ENCODE assay signal across 19 cellular contexts in the genomic region with DNA sequence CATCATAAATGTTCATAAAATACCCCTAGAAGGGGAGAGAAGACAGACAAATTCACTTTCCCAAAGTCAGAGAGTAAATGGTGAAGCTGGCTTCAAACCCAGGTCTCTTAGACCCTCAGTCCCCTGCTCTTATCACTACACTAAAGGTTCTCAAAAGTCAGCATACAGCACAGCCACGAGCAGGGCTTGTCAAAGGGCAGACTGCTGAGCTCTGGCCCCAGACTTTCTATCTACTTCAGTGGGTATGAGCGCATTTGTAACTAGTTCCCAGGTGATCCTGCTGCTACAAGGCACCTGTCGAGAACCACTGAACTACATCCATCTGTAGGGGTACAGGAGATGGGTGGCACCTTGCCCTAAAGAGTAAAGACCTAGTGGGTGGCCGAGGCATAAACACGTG.
DNase-seq lines count a peak whose midpoint lies in the region; ATAC-seq and TF ChIP-seq lines count a peak whose summit lies in the region.
"Had no signal": no experiment of that assay in that cellular context is flagged by ENCODE, and none has a peak within 500 bp of the region (broad histone marks: within the 10 kb centered on the region; RNA-seq: fewer than 3 reads in every experiment).

No MANE protein-coding gene starts in this region.

- H3K9me3 ChIP-seq in heart left ventricle (no peaks in the 10 kb centered on the region), aorta (ENCODE audit: control insufficient read depth, low read length) (no peaks in the 10 kb centered on the region), Caco-2 (no peaks in the 10 kb centered on the region)
- H3K9me3 ChIP-seq: BLaER1 treated with 17β-estradiol and CSF1 and Interleukin-3, amounts not matched to agents 10 nM and 100 nM; right lobe of liver; SJSA1 had no signal

- POLR2A ChIA-PET in RWPE1 (lab: Yijun Ruan, JAX; ENCODE audit: low non-redundant PET), result no interaction called here
- POLR2A ChIA-PET in Caco-2 (lab: Charles Lee), result no interaction called here

- H3K4me1 Mint-ChIP-seq in Caco-2 (ENCODE audit: low read depth, unreplicated experiment), result peaks cover 44% of the 10 kb centered on the region

- H3K27me3 Mint-ChIP-seq in Caco-2 (ENCODE audit: insufficient read depth, unreplicated experiment), result no peaks in the 10 kb centered on the region

- no peak for TF ChIP-seq CTCF in heart left ventricle (IDR thresholded peaks at IDR 0.05)
- TF ChIP-seq CTCF in RWPE1 (conservative IDR thresholded peaks at IDR 0.05; ENCODE audit: low read depth), result no peak
- TF ChIP-seq CTCF in Caco-2 (IDR thresholded peaks at IDR 0.05; ENCODE audit: insufficient read depth in 1 of 2, low read depth in 1 of 2, low read length in 1 of 2, severe bottlenecking in 1 of 2, unreplicated experiment in 1 of 2), result no peak

- H3K4me3 ChIP-seq in heart left ventricle (no peak overlapping the region), rectal smooth muscle tissue (ENCODE audit: low read length) (no peak overlapping the region), aorta (ENCODE audit: low read length in 2 of 2) (no peak overlapping the region), Caco-2 (ENCODE audit: low read depth, low read length) (no peak overlapping the region)
- H3K4me3 ChIP-seq: BLaER1 treated with 17β-estradiol and CSF1 and Interleukin-3, amounts not matched to agents 10 nM and 100 nM; neural progenitor cell; right lobe of liver; SJSA1 had no signal

- DNase-seq in heart left ventricle (peak in 1 of 5 donors; percentile 51), Right ventricle myocardium superior (no peak), left lobe of liver (ENCODE audit: low spot score) (no peak), aorta (no peak), cortex of kidney (lab: John Stamatoyannopoulos, UW) (no peak), RWPE1 (ENCODE audit: low spot score) (no peak), Caco-2 (no peak)
- DNase-seq: DMS 273 treated with DMSO at 0.1 percent for 48 hours, foreskin melanocyte, NCI-H1048, NCI-H2081, NCI-H524 treated with DMSO at 0.1 percent for 48 hours, right lobe of liver had no signal

- no peak overlapping the region for H3K4me3 Mint-ChIP-seq in Caco-2 (ENCODE audit: unreplicated experiment)
- H3K4me3 Mint-ChIP-seq: neural progenitor cell; T-helper 2 cell treated with Interferon-gamma antibody and Interleukin-4, amounts not matched to agents 5 μg/mL and 100 μg/mL, for 36 hours had no signal

- H3K27ac Mint-ChIP-seq in Caco-2 (ENCODE audit: unreplicated experiment), result no peak overlapping the region
- H3K27ac Mint-ChIP-seq: neural progenitor cell; T-helper 2 cell treated with Interferon-gamma antibody and Interleukin-4, amounts not matched to agents 5 μg/mL and 100 μg/mL, for 36 hours had no signal

- H3K27me3 ChIP-seq in heart left ventricle (no peaks in the 10 kb centered on the region), rectal smooth muscle tissue (ENCODE audit: control insufficient read depth, insufficient read depth, low read length) (no peaks in the 10 kb centered on the region), aorta (ENCODE audit: control insufficient read depth in 1 of 2, insufficient read depth in 2 of 2, low read length in 1 of 2) (no peaks in the 10 kb centered on the region), Caco-2 (replicated peaks; ENCODE audit: control insufficient read depth, insufficient read depth, low read length) (no peaks in the 10 kb centered on the region)
- H3K27me3 ChIP-seq: BLaER1 treated with 17β-estradiol and CSF1 and Interleukin-3, amounts not matched to agents 10 nM and 100 nM; neural progenitor cell; right lobe of liver; SJSA1 had no signal

- CTCF ChIA-PET in RWPE1 (lab: Yijun Ruan, JAX) (interaction anchor here (1.4 kb wide), 1 partner anchor 23 kb away, joined by 4 read pairs; no protein-coding TSS in a partner anchor), Caco-2 (lab: Charles Lee) (no interaction called here)

- no peaks in the 10 kb centered on the region for H3K36me3 ChIP-seq in heart left ventricle
- H3K36me3 ChIP-seq in rectal smooth muscle tissue (ENCODE audit: control insufficient read depth, insufficient read depth, low read length), result no peaks in the 10 kb centered on the region
- H3K36me3 ChIP-seq in aorta (ENCODE audit: control insufficient read depth in 1 of 2, insufficient read depth in 2 of 2, low read length in 1 of 2), result no peaks in the 10 kb centered on the region
- 0 out of 2 replicates have a peak, but pooled peaks cover 2% of the 10 kb centered on the region for H3K36me3 ChIP-seq in Caco-2 (ENCODE audit: control insufficient read depth, insufficient read depth, low read length)
- H3K36me3 ChIP-seq: BLaER1 treated with 17β-estradiol and CSF1 and Interleukin-3, amounts not matched to agents 10 nM and 100 nM; neural progenitor cell; right lobe of liver; SJSA1 had no signal

- intact Hi-C loops in heart left ventricle (cut with DNase I) (loop anchor here in 2 of 10 donors (5.0 kb wide), 1 partner anchor 37 kb away; no protein-coding TSS in a partner anchor), Right ventricle myocardium superior (cut with DNase I) (no loop called here), aorta (cut with DNase I) (loop anchor here in 1 of 2 donors (10.0 kb wide), 1 partner anchor 85 kb away; no protein-coding TSS in a partner anchor), Caco-2 (cut with micrococcal nuclease; ENCODE audit: unreplicated experiment) (no loop called here)

- peak overlapping the region in 11 of 12 donors; percentile 8 to 96 (median 91) for H3K27ac ChIP-seq in heart left ventricle
- H3K27ac ChIP-seq in rectal smooth muscle tissue (ENCODE audit: low read depth, low read length), result peak overlapping the region; percentile 66
- H3K27ac ChIP-seq in aorta (ENCODE audit: low read depth in 1 of 2, low read length in 2 of 2), result peak overlapping the region; percentile 87 to 89
- H3K27ac ChIP-seq in RWPE1, result no peak overlapping the region
- H3K27ac ChIP-seq: BLaER1 treated with 17β-estradiol and CSF1 and Interleukin-3, amounts not matched to agents 10 nM and 100 nM; neural progenitor cell; SJSA1 had no signal

- no peaks in the 10 kb centered on the region for H3K9me3 Mint-ChIP-seq in Caco-2 (ENCODE audit: unreplicated experiment)
- H3K9me3 Mint-ChIP-seq: neural progenitor cell; T-helper 2 cell treated with Interferon-gamma antibody and Interleukin-4, amounts not matched to agents 5 μg/mL and 100 μg/mL, for 36 hours had no signal

- H3K4me1 ChIP-seq in heart left ventricle (peaks cover 0 to 90% (median 46%) of the 10 kb centered on the region in 12 donors), rectal smooth muscle tissue (ENCODE audit: control insufficient read depth, insufficient read depth, low read length) (peaks cover 39% of the 10 kb centered on the region), aorta (ENCODE audit: control insufficient read depth in 1 of 2, insufficient read depth in 2 of 2, low read length in 2 of 2) (peaks cover 9 to 17% of the 10 kb centered on the region in 2 donors), Caco-2 (peaks cover 70% of the 10 kb centered on the region)
- H3K4me1 ChIP-seq: SJSA1 had no signal

- H3K9ac ChIP-seq in rectal smooth muscle tissue (ENCODE audit: low read length), result no peak overlapping the region
- H3K9ac ChIP-seq: BLaER1 treated with 17β-estradiol and CSF1 and Interleukin-3, amounts not matched to agents 10 nM and 100 nM; neural progenitor cell had no signal

- WGBS in heart left ventricle, 4 donors, result 70 to 86% (median 74%) methylated on average over 5 of the region's 5 CpGs
- 51 to 57% methylated on average over 5 of the region's 5 CpGs for WGBS in aorta, 2 donors

- no peak for TF ChIP-seq POLR2A in heart left ventricle (IDR thresholded peaks at IDR 0.05)

- H3K36me3 Mint-ChIP-seq in Caco-2 (ENCODE audit: insufficient read depth, unreplicated experiment), result peaks cover 5% of the 10 kb centered on the region
- H3K36me3 Mint-ChIP-seq: neural progenitor cell had no signal

- BruUV-seq in Caco-2 (replicated peaks; lab: Mats Ljungman, UMichigan), result no TSS peak

- peak in 1 of 4 donors; percentile 42 for ATAC-seq in heart left ventricle
- ATAC-seq in Right ventricle myocardium superior (ENCODE audit: poor library complexity), result no peak
- peak; percentile 46 for ATAC-seq in left lobe of liver
- ATAC-seq in aorta (ENCODE audit: low FRiP score), result no peak
- ATAC-seq: activated CD4-positive, CD25-positive, alpha-beta regulatory T cell treated with anti-CD3 and anti-CD28 coated beads, Interleukin-2, amount 50 U/mL, for 24 hours had no signal
